In the genomic region with DNA sequence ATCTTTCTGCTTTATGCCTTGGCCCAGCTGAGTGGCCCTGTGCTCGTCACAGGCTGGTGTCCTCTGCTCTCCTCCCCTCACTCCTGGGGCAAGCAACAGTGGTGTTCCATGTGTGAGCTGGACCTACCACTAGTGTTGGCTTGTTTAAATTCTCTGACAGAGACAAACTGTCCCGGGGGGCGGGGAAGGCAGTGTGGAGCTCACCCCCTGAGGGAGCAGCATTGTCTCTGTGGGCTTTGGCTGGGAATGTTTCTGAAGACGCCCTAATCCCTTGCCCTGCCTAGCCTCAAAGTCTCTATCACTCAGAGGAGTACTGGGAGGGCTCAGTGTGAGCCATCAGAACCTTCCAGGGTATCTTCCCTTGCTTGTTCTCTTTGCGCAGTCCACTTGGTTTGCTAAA, we compare ENCODE assay signal across 26 cellular contexts. TPM values are rescaled to one million over a fixed set of nuclear protein-coding genes. Genes with fewer than 3 reads are reported as not detected.
DNase-seq lines count a peak whose midpoint lies in the region; ATAC-seq, FAIRE-seq and TF ChIP-seq lines count a peak whose summit lies in the region.
"Had no signal": no experiment of that assay in that cellular context is flagged by ENCODE, and none has a peak within 500 bp of the region (broad histone marks: within the 10 kb centered on the region; RNA-seq: fewer than 3 reads in every experiment).

No MANE protein-coding gene starts in this region.

- no peak overlapping the region for H4K91ac ChIP-seq in H1 (replicated peaks; ENCODE audit: insufficient read length, low read length)
- H4K91ac ChIP-seq in neuronal stem cell (ENCODE audit: low read depth, low read length, poor library complexity), result no peak overlapping the region

- no peak overlapping the region for H3K56ac ChIP-seq in H1 (replicated peaks; ENCODE audit: insufficient read length, low read depth, low read length)

- H3K14ac ChIP-seq in H1 (ENCODE audit: insufficient read length) (no peak overlapping the region), neuronal stem cell (ENCODE audit: low read length) (no peak overlapping the region)

- POLR2A ChIA-PET in HepG2 (lab: Yijun Ruan, JAX), result interaction anchor here (1.1 kb wide), 1 partner anchor 195 kb away, joined by 3 read pairs; no protein-coding TSS in a partner anchor
- POLR2A ChIA-PET in H1 (lab: Charles Lee; ENCODE audit: partially characterized antibody), result interaction anchor here (0.8 to 1.2 kb wide), 3 partner anchors 12 to 162 kb away, joined by 3 to 4 read pairs (median 3); no protein-coding TSS in a partner anchor

- H2BK12ac ChIP-seq in H1 (ENCODE audit: low read depth, low read length) (no peak overlapping the region), neuronal stem cell (ENCODE audit: low read length) (no peak overlapping the region)

- H2BK15ac ChIP-seq in H1 (ENCODE audit: low read length) (no peak overlapping the region), neuronal stem cell (ENCODE audit: low read length) (no peak overlapping the region)

- CTCF ChIA-PET in HepG2 (lab: Yijun Ruan, JAX; ENCODE audit: low intra/inter-chr PET ratio, low total read pairs) (no interaction called here), H1 (lab: Charles Lee; ENCODE audit: partially characterized antibody) (interaction anchor here (0.5 to 13.3 kb wide), 13 partner anchors 9 to 314 kb away, joined by 3 to 146 read pairs (median 7); no protein-coding TSS in a partner anchor)

- H3K79me1 ChIP-seq in H1 (ENCODE audit: low read depth, low read length) (no peaks in the 10 kb centered on the region), neuronal stem cell (ENCODE audit: low read depth, low read length) (no peaks in the 10 kb centered on the region)

- H3K4me3 ChIP-seq in HepG2 (replicated peaks in 1 of 3; ENCODE audit: insufficient read depth in 1 of 3, low read depth in 2 of 3, low read length in 3 of 3) (no peak overlapping the region), right lobe of liver (no peak overlapping the region), H1 (ENCODE audit: extremely low read depth in 1 of 4, insufficient read depth in 2 of 4, low read depth in 3 of 4, low read length in 4 of 4) (no peak overlapping the region), neuronal stem cell (ENCODE audit: low read length in 2 of 2) (no peak overlapping the region), aorta (ENCODE audit: low read length in 2 of 2) (no peak overlapping the region)
- H3K4me3 ChIP-seq: BLaER1, Peyer's patch had no signal

- BruUV-seq in HepG2 (replicated peaks; lab: Mats Ljungman, UMichigan), result no TSS peak

- H3K9me3 ChIP-seq in HepG2 (ENCODE audit: low read length) (no peaks in the 10 kb centered on the region), right lobe of liver (no peaks in the 10 kb centered on the region), H1 (ENCODE audit: insufficient read depth in 2 of 2, low read depth in 1 of 2, low read length in 1 of 2) (no peaks in the 10 kb centered on the region), neuronal stem cell (replicated peaks in 1 of 2; ENCODE audit: control insufficient read depth in 2 of 2, insufficient read depth in 1 of 2, low read depth in 1 of 2, low read length in 2 of 2) (no peaks in the 10 kb centered on the region), aorta (ENCODE audit: control insufficient read depth, low read length) (no peaks in the 10 kb centered on the region)
- H3K9me3 ChIP-seq: BLaER1, Peyer's patch had no signal

- intact Hi-C loops in HepG2 (cut with micrococcal nuclease; ENCODE audit: unreplicated experiment), result loop anchor here (10.0 kb wide), 1 partner anchor 1870 kb away; no protein-coding TSS in a partner anchor
- intact Hi-C loops in right lobe of liver (cut with DNase I), result loop anchor here (5.0 to 10.0 kb wide), 2 partner anchors 50 to 313 kb away; no protein-coding TSS in a partner anchor
- intact Hi-C loops in aorta (cut with DNase I), result loop anchor here in 1 of 2 donors (5.0 kb wide), 1 partner anchor 228 kb away; no protein-coding TSS in a partner anchor

- TF ChIP-seq EP300 in HepG2 (IDR thresholded peaks at IDR 0.05; ENCODE audit: low read depth in 2 of 2, low read length in 2 of 2) (no peak), HepG2 (CRISPR knock-in tag; IDR thresholded peaks at IDR 0.05; ENCODE audit: borderline replicate concordance) (no peak), H1 (IDR thresholded peaks at IDR 0.05; ENCODE audit: borderline replicate concordance in 1 of 2, low read depth in 2 of 2, low read length in 2 of 2) (no peak)

- H4K8ac ChIP-seq in H1 (ENCODE audit: extremely low read depth, insufficient read depth, low read length) (0 out of 2 replicates have a peak overlapping the region, but pooled peaks have one; percentile 28), neuronal stem cell (ENCODE audit: low read depth, low read length) (no peak overlapping the region)

- FAIRE-seq in HepG2 (lab: Jason Lieb, UNC) (no peak), H1 (lab: Jason Lieb, UNC) (no peak), frontal cortex (lab: Jason Lieb, UNC) (no peak)
- FAIRE-seq: D721Med, G401.6 had no signal

- no peaks in the 10 kb centered on the region; the same call in 1 of the 2 replicates for H3K23me2 ChIP-seq in H1 (ENCODE audit: low read depth, low read length)

- ATAC-seq in HepG2, result no peak
- no peak for ATAC-seq in right lobe of liver
- no peak for ATAC-seq in aorta (ENCODE audit: low FRiP score)
- ATAC-seq: HCT116 had no signal

- no peaks in the 10 kb centered on the region for H3K36me3 ChIP-seq in HepG2 (replicated peaks in 1 of 2; ENCODE audit: control insufficient read depth in 1 of 2, insufficient read depth in 2 of 2, low read length in 2 of 2)
- no peaks in the 10 kb centered on the region for H3K36me3 ChIP-seq in right lobe of liver
- H3K36me3 ChIP-seq in H1 (ENCODE audit: control insufficient read depth in 2 of 4, insufficient read depth in 4 of 4, low read length in 3 of 4), result no peaks in the 10 kb centered on the region
- no peaks in the 10 kb centered on the region for H3K36me3 ChIP-seq in neuronal stem cell (replicated peaks in 1 of 2; ENCODE audit: control insufficient read depth in 2 of 2, insufficient read depth in 2 of 2, low read length in 2 of 2)
- H3K36me3 ChIP-seq in aorta (ENCODE audit: control insufficient read depth in 1 of 2, insufficient read depth in 2 of 2, low read length in 1 of 2), result no peaks in the 10 kb centered on the region
- H3K36me3 ChIP-seq: BLaER1, Peyer's patch had no signal

- H3K27ac ChIP-seq in HepG2 (ENCODE audit: extremely low read length, insufficient read depth, low read length) (no peak overlapping the region), right lobe of liver (no peak overlapping the region), H1 (ENCODE audit: low read depth, low read length) (no peak overlapping the region), neuronal stem cell (replicated peaks; ENCODE audit: low read length) (no peak overlapping the region), aorta (ENCODE audit: low read depth in 1 of 2, low read length in 2 of 2) (no peak overlapping the region)
- H3K27ac ChIP-seq: BLaER1, HL-60 had no signal

- in situ Hi-C loops in HepG2 (cut with HindIII; ENCODE audit: extremely low pct_ligation_motif_present, low pct_unique_long_range_greater_than_20kb), result loop anchor here (5.0 kb wide), 1 partner anchor 42 kb away; no protein-coding TSS in a partner anchor

- no peak overlapping the region for H3K18ac ChIP-seq in H1 (ENCODE audit: extremely low read depth, low read length)
- no peak overlapping the region for H3K18ac ChIP-seq in neuronal stem cell (ENCODE audit: low read length)

- H2BK5ac ChIP-seq in H1 (ENCODE audit: low read depth, low read length), result no peak overlapping the region
- no peak overlapping the region for H2BK5ac ChIP-seq in neuronal stem cell (ENCODE audit: low read length)

- H2AK5ac ChIP-seq in H1 (ENCODE audit: low read depth, low read length) (no peak overlapping the region), neuronal stem cell (ENCODE audit: low read depth, low read length) (no peak overlapping the region)

- no peak for TF ChIP-seq RAD21 in HepG2 (CRISPR knock-in tag; IDR thresholded peaks at IDR 0.05)
- no peak for TF ChIP-seq RAD21 in H1 (IDR thresholded peaks at IDR 0.05 in 1 of 2, conservative IDR thresholded peaks at IDR 0.05 in 1 of 2; ENCODE audit: low read depth in 2 of 2, low read length in 2 of 2)

- H2BK120ac ChIP-seq in H1 (replicated peaks; ENCODE audit: low read depth, low read length) (no peak overlapping the region), neuronal stem cell (ENCODE audit: low read depth, low read length) (no peak overlapping the region)

- H3K4ac ChIP-seq in H1 (replicated peaks; ENCODE audit: insufficient read length, low read depth, low read length), result no peak overlapping the region
- H3K4ac ChIP-seq in neuronal stem cell (ENCODE audit: low read length), result no peak overlapping the region

- H3K4me2 ChIP-seq in HepG2 (ENCODE audit: low read depth, low read length) (peak overlapping the region; percentile 32; the same call in 1 of the 2 replicates), H1 (ENCODE audit: insufficient read depth in 1 of 2, low read depth in 2 of 2, low read length in 2 of 2) (no peak overlapping the region), neuronal stem cell (ENCODE audit: insufficient read depth, low read length, poor library complexity, severe bottlenecking) (no peak overlapping the region)
- H3K4me2 ChIP-seq: BLaER1 had no signal

- H3K79me2 ChIP-seq in HepG2 (ENCODE audit: insufficient read depth, low read length) (no peaks in the 10 kb centered on the region), H1 (ENCODE audit: control insufficient read depth in 1 of 2, insufficient read depth in 2 of 2, low read length in 2 of 2) (no peaks in the 10 kb centered on the region)

- H2BK20ac ChIP-seq in H1 (ENCODE audit: low read length), result no peak overlapping the region

- TF ChIP-seq CTCF in HepG2 (CRISPR knock-in tag; IDR thresholded peaks at IDR 0.05), result no peak
- no peak for TF ChIP-seq CTCF in right lobe of liver (IDR thresholded peaks at IDR 0.05)
- TF ChIP-seq CTCF in H1 (IDR thresholded peaks at IDR 0.05; ENCODE audit: control extremely low read depth in 1 of 3, insufficient read depth in 1 of 3, low read depth in 1 of 3, low read length in 3 of 3), result no peak

- H3K4me1 ChIP-seq in HepG2 (ENCODE audit: insufficient read depth, low read length) (peaks cover 98% of the 10 kb centered on the region), right lobe of liver (peaks cover 0 to 25% (median 9%) of the 10 kb centered on the region in 4 donors), H1 (replicated peaks in 1 of 4; ENCODE audit: control insufficient read depth in 3 of 4, insufficient read depth in 4 of 4, low read length in 3 of 4) (peaks cover 0 to 18% (median 9%) of the 10 kb centered on the region in 4 experiments; a peak in 6 of 7 replicates), neuronal stem cell (ENCODE audit: control insufficient read depth in 2 of 2, insufficient read depth in 1 of 2, low read depth in 1 of 2, low read length in 2 of 2) (peaks cover 0 to 27% of the 10 kb centered on the region in 2 donors), aorta (ENCODE audit: control insufficient read depth in 1 of 2, insufficient read depth in 2 of 2, low read length in 2 of 2) (no peaks in the 10 kb centered on the region)

- no peaks in the 10 kb centered on the region for H4K20me1 ChIP-seq in HepG2 (ENCODE audit: insufficient read depth, low read length)
- no peaks in the 10 kb centered on the region for H4K20me1 ChIP-seq in H1 (replicated peaks in 1 of 2; ENCODE audit: control insufficient read depth in 1 of 2, insufficient read depth in 2 of 2, low read length in 2 of 2)
- H4K20me1 ChIP-seq: BLaER1 had no signal

- H3K23ac ChIP-seq in H1 (ENCODE audit: insufficient read length) (no peak overlapping the region), neuronal stem cell (ENCODE audit: low read depth, low read length, poor library complexity) (no peak overlapping the region)

- no peak for TF ChIP-seq POLR2A in HepG2 (IDR thresholded peaks at IDR 0.05; ENCODE audit: insufficient read depth in 1 of 2, low read depth in 2 of 2, low read length in 2 of 2)
- TF ChIP-seq POLR2A in right lobe of liver (IDR thresholded peaks at IDR 0.05), result no peak
- no peak for TF ChIP-seq POLR2A in H1 (IDR thresholded peaks at IDR 0.05; ENCODE audit: control extremely low read depth in 1 of 2, low read depth in 2 of 2, low read length in 2 of 2)

- WGBS in HepG2 (ENCODE audit: low lambda C conversion rate), result 30% methylated on average over 5 of the region's 5 CpGs
- no CpG with 5 or more reads among the region's 5 CpGs for WGBS in right lobe of liver (ENCODE audit: insufficient coverage, low coverage, low lambda C conversion rate, missing lambda C conversion rate)
- WGBS in H1 (ENCODE audit: extremely low coverage in 1 of 2, insufficient coverage in 1 of 2, insufficient read length in 1 of 2, insufficient replicate concordance in 2 of 2, low coverage in 1 of 2, low lambda C conversion rate in 2 of 2, missing lambda C conversion rate in 1 of 2), 2 experiments, result 77% methylated on average over 5 of the region's 5 CpGs; no CpG with 5 or more reads in 1 of the 2 experiments
- no CpG with 5 or more reads among the region's 5 CpGs for WGBS in neuronal stem cell (ENCODE audit: extremely low coverage in 2 of 2, insufficient read length in 2 of 2, insufficient replicate concordance in 1 of 2), 2 donors
- 85 to 90% methylated on average over 5 of the region's 5 CpGs for WGBS in aorta, 2 donors

- no peak overlapping the region for H3K9ac ChIP-seq in HepG2 (ENCODE audit: insufficient read depth, low read depth, low read length)
- no peak overlapping the region for H3K9ac ChIP-seq in H1 (replicated peaks in 1 of 4; ENCODE audit: extremely low read depth in 1 of 4, low read depth in 3 of 4, low read length in 3 of 4)
- no peak overlapping the region for H3K9ac ChIP-seq in neuronal stem cell (ENCODE audit: low read depth, low read length, poor library complexity)
- H3K9ac ChIP-seq: BLaER1 had no signal

- no peak overlapping the region for H4K5ac ChIP-seq in H1 (ENCODE audit: insufficient read length, low read depth, low read length)

- no peak for DNase-seq in HepG2 (ENCODE audit: low spot score)
- no peak for DNase-seq in right lobe of liver
- DNase-seq in H1 (ENCODE audit: low read depth in 1 of 2, low spot score in 2 of 2), result no peak
- peak; percentile 21 for DNase-seq in neuronal stem cell (ENCODE audit: low spot score)
- peak; percentile 36 to 38 for DNase-seq in aorta
- DNase-seq in frontal cortex (ENCODE audit: low spot score in 2 of 2), result no peak
- DNase-seq in NCI-H526 (lab: John Stamatoyannopoulos, UW), result no peak
- DNase-seq in AG08395 (ENCODE audit: low spot score), result no peak
- DNase-seq: 8988T; CD4-positive, alpha-beta T cell; DMS53; GOT3; Karpas-422; NCI-H1092 treated with DMSO at 0.1 percent for 48 hours; NCI-H1436; NCI-H187 treated with DMSO at 0.1 percent for 48 hours; NCI-H2107; NCI-H446 treated with DMSO at 0.1 percent for 48 hours; NCI-H526 treated with DMSO at 0.1 percent for 48 hours; SHP77 treated with DMSO at 0.1 percent for 48 hours had no signal

- H2AFZ ChIP-seq in HepG2 (ENCODE audit: low read length), result no peak overlapping the region
- H2AFZ ChIP-seq in H1 (ENCODE audit: low read length), result no peak overlapping the region
- H2AFZ ChIP-seq in neuronal stem cell (ENCODE audit: low read length), result no peak overlapping the region

- H3K27me3 ChIP-seq in HepG2 (ENCODE audit: control insufficient read depth in 1 of 2, insufficient read depth in 2 of 2, low read length in 2 of 2) (peaks cover 9 to 32% of the 10 kb centered on the region in 2 experiments; a peak in 4 of 5 replicates), right lobe of liver (no peaks in the 10 kb centered on the region), H1 (replicated peaks in 1 of 4; ENCODE audit: control insufficient read depth in 3 of 4, extremely low read depth in 1 of 4, insufficient read depth in 3 of 4, low read length in 3 of 4) (peaks cover 0 to 7% (median 0%) of the 10 kb centered on the region in 4 experiments; a peak in 1 of 7 replicates), neuronal stem cell (ENCODE audit: control insufficient read depth in 3 of 3, insufficient read depth in 3 of 3, low read depth in 1 of 3, low read length in 3 of 3) (peaks cover 0 to 75% (median 0%) of the 10 kb centered on the region in 3 experiments), aorta (ENCODE audit: control insufficient read depth in 1 of 2, insufficient read depth in 2 of 2, low read length in 1 of 2) (no peaks in the 10 kb centered on the region)
- H3K27me3 ChIP-seq: BLaER1, Peyer's patch had no signal

RNA-seq across cellular contexts. Expression of a gene that starts 5.2 kb away (rescaled TPM):
- total RNA-seq in HepG2 (2016; rRNA removed; fragmentation: Illumina TruSeq; extraction: Trizol), result 34.1 and 68.1 TPM in 2 replicates
- 13.4 and 14.2 TPM in 2 replicates for total RNA-seq in HepG2 (2016; cell fraction: cytosol; rRNA removed; fragmentation: Illumina TruSeq; extraction: Trizol; ENCODE audit: low read depth)
- total RNA-seq in HepG2 (2016; cell fraction: insoluble cytoplasmic fraction; rRNA removed; fragmentation: Illumina TruSeq; extraction: Trizol), result 26.8 and 72.7 TPM in 2 replicates
- total RNA-seq in HepG2 (2016; cell fraction: membrane; rRNA removed; fragmentation: Illumina TruSeq; extraction: Trizol), result 33.1 and 34.4 TPM in 2 replicates
- total RNA-seq in HepG2 (2016; cell fraction: nucleus; rRNA removed; fragmentation: Illumina TruSeq; extraction: Trizol), result 81.5 and 95.8 TPM in 2 replicates
- polyA plus RNA-seq in HepG2 (2011; rRNA removed), result 629 and 1,104 TPM in 2 replicates
- polyA plus RNA-seq in HepG2 (2011; cell fraction: cytosol; rRNA removed), result 292 and 298 TPM in 2 replicates
- polyA plus RNA-seq in HepG2 (2011; cell fraction: nucleus; rRNA removed), result 3,652 and 4,474 TPM in 2 replicates
- polyA plus RNA-seq in HepG2 (2012), result 463 and 546 TPM in 2 replicates
- polyA plus RNA-seq in HepG2 (2016; cell fraction: cytosol; fragmentation: Illumina TruSeq; extraction: Trizol; ENCODE audit: low read depth), result 9.2 and 10.7 TPM in 2 replicates
- polyA plus RNA-seq in HepG2 (2016; cell fraction: insoluble cytoplasmic fraction; fragmentation: Illumina TruSeq; extraction: Trizol; ENCODE audit: low read depth), result 34.1 and 41.6 TPM in 2 replicates
- 24.8 and 25.3 TPM in 2 replicates for polyA plus RNA-seq in HepG2 (2016; cell fraction: membrane; fragmentation: Illumina TruSeq; extraction: Trizol; ENCODE audit: low read depth)
- 253 and 267 TPM in 2 replicates for polyA plus RNA-seq in HepG2 (2016; cell fraction: nucleus; fragmentation: Illumina TruSeq; extraction: Trizol; ENCODE audit: insufficient read depth, low read depth)
- 238 and 645 TPM in 2 replicates for polyA minus RNA-seq in HepG2 (2011; rRNA and poly(A)+ RNA removed; ENCODE audit: low replicate concordance)
- polyA minus RNA-seq in HepG2 (2011; cell fraction: cytosol; rRNA and poly(A)+ RNA removed), result 122 and 136 TPM in 2 replicates
- 312 and 405 TPM in 2 replicates for polyA minus RNA-seq in HepG2 (2011; cell fraction: nucleus; rRNA and poly(A)+ RNA removed)
- total RNA-seq in right lobe of liver, result 100 to 1,000 TPM in 5 of 6 experiments, 10 to 100 TPM in 1; 91.3 to 571 (median 132) TPM
- 40.7 and 42.2 TPM in 2 replicates for total RNA-seq in H1 (2021; fragmentation: NEBNext Ultra II Directional; extraction: Animal tissue kit (Norgen Biotek cat#: 25700))
- 58.5 and 78.3 TPM in 2 replicates for polyA plus RNA-seq in H1 (2011; rRNA removed)
- 91.7 TPM for polyA plus RNA-seq in H1 (2011; cell fraction: cytosol; rRNA removed)
- 197 TPM for polyA plus RNA-seq in H1 (2011; cell fraction: nucleus; rRNA removed)
- polyA plus RNA-seq in H1 (2012, experiment 1 of 2), result 39.9 to 45.4 TPM (median 43.0 TPM) in 4 replicates
- 28.1 TPM for polyA plus RNA-seq in H1 (2012, experiment 2 of 2)
- 33.6 TPM for polyA plus RNA-seq in H1 (2013, experiment 1 of 2)
- 37.0 TPM for polyA plus RNA-seq in H1 (2013, experiment 2 of 2)
- 167 and 198 TPM in 2 replicates for polyA minus RNA-seq in H1 (2011; rRNA and poly(A)+ RNA removed)
- polyA minus RNA-seq in H1 (2011; cell fraction: cytosol; rRNA and poly(A)+ RNA removed), result 42.9 TPM
- 91.6 TPM for polyA minus RNA-seq in H1 (2011; cell fraction: nucleus; rRNA and poly(A)+ RNA removed)
- 29.0 TPM for polyA plus RNA-seq in neuronal stem cell (2013, experiment 1 of 2)
- 29.1 TPM for polyA plus RNA-seq in neuronal stem cell (2013, experiment 2 of 2)
- 100 to 1,000 TPM; 107 to 247 TPM for total RNA-seq in aorta
- 1 to 10 TPM; 7.6 to 8.0 TPM for polyA plus RNA-seq in aorta
- total RNA-seq in frontal cortex, result 15.5 TPM

Comparison
In these comparisons a context has a peak if more than half of its experiments do, and no peak if none do; other contexts are left out.
1. DNase-seq: peak in neuronal stem cell (single experiment) and aorta (2 of 2); none in HepG2 (single experiment), right lobe of liver (0 of 3), H1 (0 of 2), frontal cortex (0 of 2), NCI-H526 (0 of 2) and AG08395 (single experiment).